Comparison of ENCODE assay signal across 13 cellular contexts in the genomic region with DNA sequence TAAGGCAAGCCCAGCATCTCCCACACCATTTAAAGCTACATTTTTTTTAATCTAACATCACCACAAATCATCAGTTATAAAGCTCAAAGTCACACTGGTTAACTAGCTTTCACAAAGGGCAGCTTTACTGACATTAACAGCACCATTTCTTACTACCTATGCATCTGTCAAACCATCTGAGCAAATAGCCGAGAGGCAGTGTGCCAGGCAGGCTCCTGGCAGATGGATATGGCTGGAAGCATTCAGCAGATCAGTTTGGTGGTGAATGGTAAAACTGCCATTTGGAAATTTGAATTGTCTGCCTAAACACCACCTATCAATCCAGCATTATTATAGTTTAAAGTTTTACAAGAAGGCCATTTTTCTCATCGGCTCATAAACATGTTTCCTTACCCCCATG.
"Had no signal": no experiment of that assay in that cellular context is flagged by ENCODE, and none has a peak within 500 bp of the region (broad histone marks: within the 10 kb centered on the region; RNA-seq: fewer than 3 reads in every experiment).

No MANE protein-coding gene starts in this region.

- H3K9me3 Mint-ChIP-seq: activated CD4-positive, alpha-beta memory T cell treated with anti-CD3 and anti-CD28 coated beads for 36 hours; activated T-cell treated with anti-CD3 and anti-CD28 coated beads, Interleukin-2, amount 50 U/mL, for 4 hours; stimulated activated naive B cell treated with anti-CD40 and anti-IgM and Interleukin-4, amounts not matched to agents 10 μg/mL and 1 μg/mL and 100 μg/mL, for 72 hours had no signal

- H3K4me2 ChIP-seq: neural progenitor cell had no signal

- H3K9me3 ChIP-seq: transverse colon had no signal

- H3K4me1 Mint-ChIP-seq: stimulated activated naive B cell treated with anti-CD40 and anti-IgM and Interleukin-4, amounts not matched to agents 10 μg/mL and 1 μg/mL and 100 μg/mL, for 72 hours had no signal

- H3K36me3 Mint-ChIP-seq: activated CD4-positive, alpha-beta memory T cell treated with anti-CD3 and anti-CD28 coated beads for 36 hours; activated naive CD8-positive, alpha-beta T cell had no signal

- H3K27me3 ChIP-seq: brain microvascular endothelial cell, dorsolateral prefrontal cortex, neural progenitor cell, transverse colon had no signal

- H3K27ac Mint-ChIP-seq: activated CD4-positive, alpha-beta memory T cell treated with anti-CD3 and anti-CD28 coated beads for 36 hours; activated naive CD8-positive, alpha-beta T cell; neural progenitor cell; stimulated activated naive B cell treated with anti-CD40 and anti-IgM and Interleukin-4, amounts not matched to agents 10 μg/mL and 1 μg/mL and 100 μg/mL, for 72 hours had no signal

- H3K4me1 ChIP-seq: neural progenitor cell, transverse colon had no signal

- H3K27me3 Mint-ChIP-seq: activated CD4-positive, alpha-beta memory T cell treated with anti-CD3 and anti-CD28 coated beads for 36 hours; activated naive CD8-positive, alpha-beta T cell; stimulated activated naive B cell treated with anti-CD40 and anti-IgM and Interleukin-4, amounts not matched to agents 10 μg/mL and 1 μg/mL and 100 μg/mL, for 72 hours had no signal

- H3K9ac ChIP-seq: neural progenitor cell had no signal

- H2AFZ ChIP-seq: neural progenitor cell had no signal

- ATAC-seq: activated T-cell treated with anti-CD3 and anti-CD28 coated beads, Interleukin-2, amount 50 U/mL, for 4 hours; stimulated activated naive B cell treated with anti-CD40 and anti-IgM and Interleukin-4, amounts not matched to agents 10 μg/mL and 1 μg/mL and 100 μg/mL, for 72 hours had no signal

- H3K27ac ChIP-seq: brain microvascular endothelial cell, dorsolateral prefrontal cortex, neural progenitor cell, skin epidermis, transverse colon had no signal

- H3K4me3 ChIP-seq: dorsolateral prefrontal cortex, neural progenitor cell, skin epidermis, transverse colon had no signal

- H3K4me3 Mint-ChIP-seq: activated CD4-positive, alpha-beta memory T cell treated with anti-CD3 and anti-CD28 coated beads for 36 hours; activated naive CD8-positive, alpha-beta T cell; activated T-cell treated with anti-CD3 and anti-CD28 coated beads, Interleukin-2, amount 50 U/mL, for 4 hours; neural progenitor cell; stimulated activated naive B cell treated with anti-CD40 and anti-IgM and Interleukin-4, amounts not matched to agents 10 μg/mL and 1 μg/mL and 100 μg/mL, for 72 hours had no signal

- H3K36me3 ChIP-seq: brain microvascular endothelial cell, neural progenitor cell, transverse colon had no signal

- DNase-seq: activated CD4-positive, alpha-beta memory T cell treated with anti-CD3 and anti-CD28 coated beads for 36 hours; activated CD4-positive, alpha-beta T cell treated with anti-CD3 and anti-CD28 coated beads for 1 hour; activated effector memory CD4-positive, alpha-beta T cell treated with anti-CD3 and anti-CD28 coated beads, Interleukin-2, amount 50 U/mL, for 16 hours; activated T-cell treated with anti-CD3 and anti-CD28 coated beads, Interleukin-2, amount 50 U/mL, for 4 hours; amygdala; brain microvascular endothelial cell; stimulated activated naive B cell treated with anti-CD40 and anti-IgM and Interleukin-4, amounts not matched to agents 10 μg/mL and 1 μg/mL and 100 μg/mL, for 72 hours; T1000; transverse colon had no signal
